ENCODE assay signal across 23 cellular contexts in the genomic region with DNA sequence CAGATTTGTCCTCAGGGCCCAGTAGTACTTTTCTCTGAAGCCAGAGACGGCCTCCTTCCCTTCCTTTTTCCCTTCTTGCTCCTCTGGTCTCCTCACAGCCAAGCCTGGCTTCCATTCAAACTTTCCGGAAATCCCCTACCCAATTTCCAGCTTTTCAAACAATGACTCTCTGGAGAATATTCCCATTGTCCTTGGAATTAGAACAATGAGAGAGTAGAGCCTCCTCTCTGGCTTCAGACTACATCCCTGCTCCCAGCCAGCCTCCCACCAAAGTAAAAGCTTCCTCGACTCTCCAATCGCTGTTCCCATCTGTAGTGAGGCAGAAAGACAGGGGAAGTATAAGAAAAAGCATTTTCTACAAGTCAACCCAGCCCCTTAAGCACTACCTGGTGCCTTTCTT.
A peak's percentile ranks its signal among the peaks of the same experiment; 100 is the strongest.
DNase-seq lines count a peak whose midpoint lies in the region; ATAC-seq and TF ChIP-seq lines count a peak whose summit lies in the region.
"Had no signal": no experiment of that assay in that cellular context is flagged by ENCODE, and none has a peak within 500 bp of the region (broad histone marks: within the 10 kb centered on the region; RNA-seq: fewer than 3 reads in every experiment).

No MANE protein-coding gene starts in this region.

- H3K9me3 Mint-ChIP-seq in nephron progenitor cell, result peaks cover 4% of the 10 kb centered on the region
- H3K9me3 Mint-ChIP-seq: dendritic cell treated with granulocyte-macrophage colony-stimulating factor and Interleukin-4, amounts not matched to agents 40 ng/mL and 50 ng/mL, for 4 days had no signal

- H2AFZ ChIP-seq in MM.1S (ENCODE audit: low read length), result 0 out of 2 replicates have a peak overlapping the region, but pooled peaks have one; percentile 8

- TF ChIP-seq CTCF in MM.1S (IDR thresholded peaks at IDR 0.05; ENCODE audit: low read length) (no peak), fibroblast of the aortic adventitia (IDR thresholded peaks at IDR 0.05; ENCODE audit: insufficient read depth, low read length) (no peak), nephron progenitor cell (IDR thresholded peaks at IDR 0.05) (no peak)

- H4K20me1 ChIP-seq in MM.1S (ENCODE audit: insufficient read depth, low read length), result no peaks in the 10 kb centered on the region
- H4K20me1 ChIP-seq: BLaER1 treated with 17β-estradiol and CSF1 and Interleukin-3, amounts not matched to agents 10 nM and 100 nM had no signal

- H3K4me2 ChIP-seq in MM.1S (ENCODE audit: low read depth, low read length), result no peak overlapping the region
- H3K4me2 ChIP-seq: BLaER1 treated with 17β-estradiol and CSF1 and Interleukin-3, amounts not matched to agents 10 nM and 100 nM had no signal

- no peaks in the 10 kb centered on the region for H3K27me3 Mint-ChIP-seq in nephron progenitor cell (ENCODE audit: low read depth, poor library complexity)

- peak overlapping the region; percentile 39 for H3K27ac Mint-ChIP-seq in nephron progenitor cell
- H3K27ac Mint-ChIP-seq: activated CD4-positive, alpha-beta T cell treated with anti-CD3 and anti-CD28 coated beads for 36 hours; dendritic cell treated with granulocyte-macrophage colony-stimulating factor and Interleukin-4, amounts not matched to agents 40 ng/mL and 50 ng/mL, for 4 days; stimulated activated naive B cell treated with anti-CD40 and anti-IgM and Interleukin-4, amounts not matched to agents 10 μg/mL and 1 μg/mL and 100 μg/mL, for 72 hours had no signal

- H3K36me3 ChIP-seq in MM.1S (replicated peaks; ENCODE audit: insufficient read depth, low read length), result no peaks in the 10 kb centered on the region
- H3K36me3 ChIP-seq: adrenal gland; BLaER1 treated with 17β-estradiol and CSF1 and Interleukin-3, amounts not matched to agents 10 nM and 100 nM; cardiac muscle cell; left lung had no signal

- H3K9me3 ChIP-seq in MM.1S (replicated peaks; ENCODE audit: insufficient read depth, low read length), result no peaks in the 10 kb centered on the region
- H3K9me3 ChIP-seq: adrenal gland had no signal

- no peaks in the 10 kb centered on the region for H3F3A ChIP-seq in MM.1S (ENCODE audit: insufficient read depth, low read length)

- H3K79me2 ChIP-seq in MM.1S (ENCODE audit: low read length), result no peaks in the 10 kb centered on the region

- H3K27me3 ChIP-seq in MM.1S (replicated peaks; ENCODE audit: insufficient read depth, low read length), result no peaks in the 10 kb centered on the region
- H3K27me3 ChIP-seq: adrenal gland; BLaER1 treated with 17β-estradiol and CSF1 and Interleukin-3, amounts not matched to agents 10 nM and 100 nM; cardiac muscle cell; left lung had no signal

- H3K9ac ChIP-seq in MM.1S (ENCODE audit: low read length), result no peak overlapping the region
- H3K9ac ChIP-seq: BLaER1 treated with 17β-estradiol and CSF1 and Interleukin-3, amounts not matched to agents 10 nM and 100 nM had no signal

- H3K4me3 Mint-ChIP-seq in nephron progenitor cell, result no peak overlapping the region
- H3K4me3 Mint-ChIP-seq: activated CD4-positive, alpha-beta T cell treated with anti-CD3 and anti-CD28 coated beads for 36 hours; activated T-cell treated with anti-CD3 and anti-CD28 coated beads, Interleukin-2, amount 50 U/mL, for 4 hours; dendritic cell treated with granulocyte-macrophage colony-stimulating factor and Interleukin-4, amounts not matched to agents 40 ng/mL and 50 ng/mL, for 4 days; H9; stimulated activated naive B cell treated with anti-CD40 and anti-IgM and Interleukin-4, amounts not matched to agents 10 μg/mL and 1 μg/mL and 100 μg/mL, for 72 hours had no signal

- H3K4me1 ChIP-seq in MM.1S (ENCODE audit: low read length), result no peaks in the 10 kb centered on the region
- H3K4me1 ChIP-seq: adrenal gland; BLaER1 treated with 17β-estradiol and CSF1 and Interleukin-3, amounts not matched to agents 10 nM and 100 nM; left lung had no signal

- no peak overlapping the region for H3K27ac ChIP-seq in MM.1S (ENCODE audit: low read length)
- H3K27ac ChIP-seq: adrenal gland; BLaER1 treated with 17β-estradiol and CSF1 and Interleukin-3, amounts not matched to agents 10 nM and 100 nM; cardiac muscle cell; left lung had no signal

- no peak for ATAC-seq in HG03025 (IDR thresholded peaks at IDR 0.05; ENCODE audit: low FRiP score, unreplicated experiment)
- ATAC-seq: activated CD4-positive, alpha-beta T cell treated with anti-CD3 and anti-CD28 coated beads for 36 hours; activated T-cell treated with anti-CD3 and anti-CD28 coated beads, Interleukin-2, amount 50 U/mL, for 4 hours; left lung; mucosa of descending colon; stimulated activated naive B cell treated with anti-CD40 and anti-IgM and Interleukin-4, amounts not matched to agents 10 μg/mL and 1 μg/mL and 100 μg/mL, for 72 hours had no signal

- peaks cover 49% of the 10 kb centered on the region for H3K4me1 Mint-ChIP-seq in nephron progenitor cell
- H3K4me1 Mint-ChIP-seq: activated CD4-positive, alpha-beta T cell treated with anti-CD3 and anti-CD28 coated beads for 36 hours; stimulated activated naive B cell treated with anti-CD40 and anti-IgM and Interleukin-4, amounts not matched to agents 10 μg/mL and 1 μg/mL and 100 μg/mL, for 72 hours had no signal

- no peak overlapping the region for H3K4me3 ChIP-seq in MM.1S (ENCODE audit: low read length)
- H3K4me3 ChIP-seq in fibroblast of the aortic adventitia (ENCODE audit: low read depth, low read length), result no peak overlapping the region
- H3K4me3 ChIP-seq: adrenal gland; BLaER1 treated with 17β-estradiol and CSF1 and Interleukin-3, amounts not matched to agents 10 nM and 100 nM; cardiac muscle cell; left lung; mucosa of descending colon had no signal

- peaks cover 4% of the 10 kb centered on the region for H3K36me3 Mint-ChIP-seq in nephron progenitor cell (ENCODE audit: low read depth)
- H3K36me3 Mint-ChIP-seq: stimulated activated naive B cell treated with anti-CD40 and anti-IgM and Interleukin-4, amounts not matched to agents 10 μg/mL and 1 μg/mL and 100 μg/mL, for 72 hours had no signal

- DNase-seq in A172 (ENCODE audit: low spot score) (peak; percentile 13), MM.1S (no peak), fibroblast of the aortic adventitia (ENCODE audit: low read depth) (peak; percentile 59), nephron progenitor cell (no peak), amniotic stem cell (lab: John Stamatoyannopoulos, UW) (no peak), NCI-H524 treated with DMSO at 0.1 percent for 48 hours (lab: John Stamatoyannopoulos, UW) (no peak)
- no peak for DNase-seq in stimulated activated CD4-positive, alpha-beta T cell treated with anti-CD3 and anti-CD28 coated beads, Interleukin-4, amount 100 ng/mL, for 24 hours
- DNase-seq: activated CD4-positive, alpha-beta T cell treated with anti-CD3 and anti-CD28 coated beads for 36 hours; activated CD8-positive, alpha-beta memory T cell treated with anti-CD3 and anti-CD28 coated beads for 24 hours; activated T-cell treated with anti-CD3 and anti-CD28 coated beads, Interleukin-2, amount 50 U/mL, for 4 hours; DMS79 treated with DMSO at 0.1 percent for 48 hours; H9; left lung; mucosa of descending colon; NCI-H1092; NCI-H187 treated with DMSO at 0.1 percent for 48 hours; OCI-M1; stimulated activated naive B cell treated with anti-CD40 and anti-IgM and Interleukin-4, amounts not matched to agents 10 μg/mL and 1 μg/mL and 100 μg/mL, for 72 hours had no signal

- no peaks in the 10 kb centered on the region for H3K9me2 ChIP-seq in MM.1S (replicated peaks; ENCODE audit: insufficient read depth, low read length)

Comparison
In these comparisons a context has a peak if more than half of its experiments do, and no peak if none do; other contexts are left out.
1. DNase-seq: peak in A172 (single experiment) and fibroblast of the aortic adventitia (single experiment); none in MM.1S (single experiment), nephron progenitor cell (single experiment), amniotic stem cell (single experiment), stimulated activated CD4-positive, alpha-beta T cell treated with anti-CD3 and anti-CD28 coated beads, Interleukin-4, amount 100 ng/mL, for 24 hours (single experiment) and NCI-H524 treated with DMSO at 0.1 percent for 48 hours (single experiment).